8 cellular contexts compared by ENCODE assay signal in genomic region chr6:53437557-53438202, GRCh38.
DNase-seq lines count a peak whose midpoint lies in the region; ATAC-seq and TF ChIP-seq lines count a peak whose summit lies in the region.

No MANE protein-coding gene starts in this region.

- no peaks in the 10 kb centered on the region for H3K36me3 Mint-ChIP-seq in activated T-cell treated with anti-CD3 and anti-CD28 coated beads, Interleukin-2, amount 50 U/mL, for 72 hours (ENCODE audit: insufficient read depth in 2 of 2)
- H3K36me3 Mint-ChIP-seq in activated T-cell treated with anti-CD3 and anti-CD28 coated beads, Interleukin-2, amount 50 U/mL, for 24 hours (ENCODE audit: low read depth): no peaks in the 10 kb centered on the region
- H3K36me3 Mint-ChIP-seq in activated T-helper 17 cell treated with anti-CD3 and anti-CD28 coated beads, Interleukin-2, amount 50 U/mL, for 72 hours (ENCODE audit: low read depth): no peaks in the 10 kb centered on the region

- DNase-seq in activated T-cell treated with anti-CD3 and anti-CD28 coated beads, Interleukin-2, amount 50 U/mL, for 72 hours: peak in 1 of 2 donors; percentile 20
- no peak for DNase-seq in activated T-cell treated with anti-CD3 and anti-CD28 coated beads, Interleukin-2, amount 50 U/mL, for 24 hours
- DNase-seq in HFF-Myc (ENCODE audit: extremely low read depth, low read depth): peak; percentile 59
- peak; percentile 99 for DNase-seq in NCI-H510A treated with DMSO at 0.1 percent for 48 hours (lab: John Stamatoyannopoulos, UW)
- DNase-seq in left ventricle myocardium superior: no peak
- no peak for DNase-seq in sciatic nerve (ENCODE audit: low spot score)
- DNase-seq in KG1 (lab: John Stamatoyannopoulos, UW): no peak

- H3K27me3 Mint-ChIP-seq in activated T-cell treated with anti-CD3 and anti-CD28 coated beads, Interleukin-2, amount 50 U/mL, for 72 hours (ENCODE audit: low read depth): peaks cover 7% of the 10 kb centered on the region
- peaks cover 4% of the 10 kb centered on the region for H3K27me3 Mint-ChIP-seq in activated T-cell treated with anti-CD3 and anti-CD28 coated beads, Interleukin-2, amount 50 U/mL, for 24 hours
- peaks cover 1% of the 10 kb centered on the region for H3K27me3 Mint-ChIP-seq in activated T-helper 17 cell treated with anti-CD3 and anti-CD28 coated beads, Interleukin-2, amount 50 U/mL, for 72 hours

- peak; percentile 39 to 52 for ATAC-seq in activated T-cell treated with anti-CD3 and anti-CD28 coated beads, Interleukin-2, amount 50 U/mL, for 72 hours (replicated peaks in 1 of 2)
- ATAC-seq in activated T-helper 17 cell treated with anti-CD3 and anti-CD28 coated beads, Interleukin-2, amount 50 U/mL, for 72 hours (replicated peaks): peak; percentile 38
- ATAC-seq in left ventricle myocardium superior (peak; percentile 48), sciatic nerve (peak; percentile 59)

- TF ChIP-seq CTCF in HFF-Myc (IDR thresholded peaks at IDR 0.05; ENCODE audit: low read depth, low read length, missing control alignments): peak; percentile 70

- no peak overlapping the region for H3K4me3 ChIP-seq in HFF-Myc (replicated peaks; ENCODE audit: low read depth, low read length)

- no peak overlapping the region for H3K27ac Mint-ChIP-seq in activated T-cell treated with anti-CD3 and anti-CD28 coated beads, Interleukin-2, amount 50 U/mL, for 72 hours
- H3K27ac Mint-ChIP-seq in activated T-cell treated with anti-CD3 and anti-CD28 coated beads, Interleukin-2, amount 50 U/mL, for 24 hours: no peak overlapping the region
- no peak overlapping the region for H3K27ac Mint-ChIP-seq in activated T-helper 17 cell treated with anti-CD3 and anti-CD28 coated beads, Interleukin-2, amount 50 U/mL, for 72 hours

- peaks cover 21% of the 10 kb centered on the region for H3K4me1 Mint-ChIP-seq in activated T-cell treated with anti-CD3 and anti-CD28 coated beads, Interleukin-2, amount 50 U/mL, for 72 hours (ENCODE audit: low read depth)
- H3K4me1 Mint-ChIP-seq in activated T-cell treated with anti-CD3 and anti-CD28 coated beads, Interleukin-2, amount 50 U/mL, for 24 hours (ENCODE audit: low read depth): peaks cover 30% of the 10 kb centered on the region
- H3K4me1 Mint-ChIP-seq in activated T-helper 17 cell treated with anti-CD3 and anti-CD28 coated beads, Interleukin-2, amount 50 U/mL, for 72 hours: no peaks in the 10 kb centered on the region

- H3K9me3 Mint-ChIP-seq in activated T-cell treated with anti-CD3 and anti-CD28 coated beads, Interleukin-2, amount 50 U/mL, for 72 hours: no peaks in the 10 kb centered on the region
- H3K9me3 Mint-ChIP-seq in activated T-cell treated with anti-CD3 and anti-CD28 coated beads, Interleukin-2, amount 50 U/mL, for 24 hours: no peaks in the 10 kb centered on the region
- H3K9me3 Mint-ChIP-seq in activated T-helper 17 cell treated with anti-CD3 and anti-CD28 coated beads, Interleukin-2, amount 50 U/mL, for 72 hours: no peaks in the 10 kb centered on the region

- intact Hi-C loops in left ventricle myocardium superior (cut with micrococcal nuclease) (no loop called here), sciatic nerve (cut with DNase I) (no loop called here)

- H3K4me3 Mint-ChIP-seq in activated T-cell treated with anti-CD3 and anti-CD28 coated beads, Interleukin-2, amount 50 U/mL, for 72 hours: no peak overlapping the region
- no peak overlapping the region for H3K4me3 Mint-ChIP-seq in activated T-cell treated with anti-CD3 and anti-CD28 coated beads, Interleukin-2, amount 50 U/mL, for 24 hours
- H3K4me3 Mint-ChIP-seq in activated T-helper 17 cell treated with anti-CD3 and anti-CD28 coated beads, Interleukin-2, amount 50 U/mL, for 72 hours: no peak overlapping the region

Comparison
In these comparisons a context has a peak if more than half of its experiments do, and no peak if none do; other contexts are left out.
1. DNase-seq: peak in HFF-Myc (single experiment) and NCI-H510A treated with DMSO at 0.1 percent for 48 hours (single experiment); none in activated T-cell treated with anti-CD3 and anti-CD28 coated beads, Interleukin-2, amount 50 U/mL, for 24 hours (single experiment), left ventricle myocardium superior (single experiment), sciatic nerve (single experiment) and KG1 (single experiment).
2. Peak in every context shown above with its lines, with median percentiles within 50 percentile points of each other: ATAC-seq.